Comparison of ENCODE assay signal across 32 cellular contexts in the genomic region with DNA sequence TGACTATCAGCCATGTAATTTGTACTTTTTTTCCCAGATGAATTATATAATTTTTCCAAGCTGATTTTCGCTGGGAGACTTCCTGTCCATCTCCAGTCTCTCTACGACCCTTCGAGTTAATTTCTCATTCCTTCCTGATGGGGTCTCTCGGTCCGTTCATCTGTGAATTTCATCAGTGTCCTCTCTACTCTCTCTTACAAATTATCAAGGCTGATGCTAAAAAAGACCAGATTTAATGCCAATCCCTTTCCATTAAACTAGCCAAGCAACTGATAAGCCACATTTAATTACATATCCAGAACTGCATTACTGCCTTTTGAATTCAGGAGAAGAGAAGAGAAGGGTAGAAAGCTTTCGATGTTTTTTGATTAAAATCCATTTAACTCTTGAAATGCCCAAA. TPM values are rescaled to one million over a fixed set of nuclear protein-coding genes. Genes with fewer than 3 reads are reported as not detected.
"Had no signal": no experiment of that assay in that cellular context is flagged by ENCODE, and none has a peak within 500 bp of the region (broad histone marks: within the 10 kb centered on the region; RNA-seq: fewer than 3 reads in every experiment).

No MANE protein-coding gene starts in this region.

- H3K4me3 Mint-ChIP-seq: activated CD8-positive, alpha-beta T cell treated with anti-CD3 and anti-CD28 coated beads, Interleukin-2, amount 10 ng/mL, durations not matched to agents 7 days and 5 days; activated naive CD4-positive, alpha-beta T cell treated with anti-CD3 and anti-CD28 coated beads, Interleukin-2, amount 50 U/mL, for 24 hours; activated naive CD8-positive, alpha-beta T cell treated with anti-CD3 and anti-CD28 coated beads, Interleukin-2, amount 10 ng/mL, durations not matched to agents 7 days and 5 days; activated T-cell treated with anti-CD3 and anti-CD28 coated beads, Interleukin-2, amount 50 U/mL, for 24 hours had no signal

- H3K4me3 ChIP-seq: ascending aorta, cardiac muscle cell had no signal

- H3K36me3 Mint-ChIP-seq: activated naive CD4-positive, alpha-beta T cell treated with anti-CD3 and anti-CD28 coated beads, Interleukin-2, amount 50 U/mL, for 24 hours; activated naive CD8-positive, alpha-beta T cell treated with anti-CD3 and anti-CD28 coated beads, Interleukin-2, amount 10 ng/mL, durations not matched to agents 7 days and 5 days had no signal

- H3K9me3 ChIP-seq: ascending aorta had no signal

- H3K27ac Mint-ChIP-seq: activated CD8-positive, alpha-beta T cell treated with anti-CD3 and anti-CD28 coated beads, Interleukin-2, amount 10 ng/mL, durations not matched to agents 7 days and 5 days; activated naive CD4-positive, alpha-beta T cell treated with anti-CD3 and anti-CD28 coated beads, Interleukin-2, amount 50 U/mL, for 24 hours; activated naive CD8-positive, alpha-beta T cell treated with anti-CD3 and anti-CD28 coated beads, Interleukin-2, amount 10 ng/mL, durations not matched to agents 7 days and 5 days; activated T-cell treated with anti-CD3 and anti-CD28 coated beads, Interleukin-2, amount 50 U/mL, for 24 hours; activated T-helper 2 cell treated with anti-CD3 and anti-CD28 coated beads, Interferon-gamma antibody, Interleukin-2, Interleukin-4, amounts not matched to agents 10 μg/mL and 5 μg/mL and 100 μg/mL, durations not matched to agents 14 hours and 24 hours and 36 hours had no signal

- H3K4me1 Mint-ChIP-seq: activated naive CD4-positive, alpha-beta T cell treated with anti-CD3 and anti-CD28 coated beads, Interleukin-2, amount 50 U/mL, for 24 hours; activated naive CD8-positive, alpha-beta T cell treated with anti-CD3 and anti-CD28 coated beads, Interleukin-2, amount 10 ng/mL, durations not matched to agents 7 days and 5 days had no signal

- H3K4me1 ChIP-seq: ascending aorta had no signal

- DNase-seq: activated CD4-positive, alpha-beta T cell treated with anti-CD3 and anti-CD28 coated beads for 1 hour; activated CD4-positive, alpha-beta T cell treated with anti-CD3 and anti-CD28 coated beads for 48 hours; activated CD4-positive, alpha-beta T cell treated with anti-CD3 and anti-CD28 coated beads, Interleukin-2, amount 50 U/mL, for 4 hours; activated CD4-positive, CD25-positive, alpha-beta regulatory T cell; activated CD8-positive, alpha-beta T cell treated with anti-CD3 and anti-CD28 coated beads, Interleukin-2, amount 10 ng/mL, durations not matched to agents 7 days and 5 days; activated gamma-delta T cell; activated naive CD4-positive, alpha-beta T cell treated with Interleukin-2 at 50 U/mL for 16 hours; activated naive CD8-positive, alpha-beta T cell treated with anti-CD3 and anti-CD28 coated beads, Interleukin-2, amount 10 ng/mL, durations not matched to agents 7 days and 5 days; activated T-cell treated with anti-CD3 and anti-CD28 coated beads, Interleukin-2, amount 50 U/mL, for 24 hours; amygdala; MM.1S; MV-4-11; NCI-H1092; NCI-H1436 treated with DMSO at 0.1 percent for 48 hours; NCI-H1694 treated with DMSO at 0.1 percent for 48 hours; NCI-H2029; NCI-H345; NCI-H524 treated with DMSO at 0.1 percent for 48 hours; SIG-M5; T1000; WERI-Rb-1 had no signal

- H3K9ac ChIP-seq: KMS-11 had no signal

- H3K27ac ChIP-seq: ascending aorta, cardiac muscle cell, KMS-11, WERI-Rb-1 had no signal

- H3K27me3 Mint-ChIP-seq: activated naive CD4-positive, alpha-beta T cell treated with anti-CD3 and anti-CD28 coated beads, Interleukin-2, amount 50 U/mL, for 24 hours; activated T-cell treated with anti-CD3 and anti-CD28 coated beads, Interleukin-2, amount 50 U/mL, for 24 hours had no signal

- H3K36me3 ChIP-seq: ascending aorta, cardiac muscle cell had no signal

- H3K4me2 ChIP-seq: KMS-11 had no signal

- ATAC-seq: activated CD8-positive, alpha-beta T cell treated with anti-CD3 and anti-CD28 coated beads, Interleukin-2, amount 10 ng/mL, durations not matched to agents 7 days and 5 days; Panc1 had no signal

- H3K27me3 ChIP-seq: ascending aorta, cardiac muscle cell had no signal

- H3K9me3 Mint-ChIP-seq: activated naive CD4-positive, alpha-beta T cell treated with anti-CD3 and anti-CD28 coated beads, Interleukin-2, amount 50 U/mL, for 24 hours; activated naive CD8-positive, alpha-beta T cell treated with anti-CD3 and anti-CD28 coated beads, Interleukin-2, amount 10 ng/mL, durations not matched to agents 7 days and 5 days; activated T-cell treated with anti-CD3 and anti-CD28 coated beads, Interleukin-2, amount 50 U/mL, for 24 hours; activated T-helper 2 cell treated with anti-CD3 and anti-CD28 coated beads, Interferon-gamma antibody, Interleukin-2, Interleukin-4, amounts not matched to agents 10 μg/mL and 5 μg/mL and 100 μg/mL, durations not matched to agents 14 hours and 24 hours and 36 hours had no signal

RNA-seq across cellular contexts. Expression of a gene that starts 25.8 kb away (rescaled TPM):
- total RNA-seq: activated CD8-positive, alpha-beta T cell treated with anti-CD3 and anti-CD28 coated beads, Interleukin-2, amount 10 ng/mL, durations not matched to agents 7 days and 5 days; activated naive CD8-positive, alpha-beta T cell treated with anti-CD3 and anti-CD28 coated beads, Interleukin-2, amount 10 ng/mL, durations not matched to agents 7 days and 5 days; activated T-helper 2 cell treated with anti-CD3 and anti-CD28 coated beads, Interferon-gamma antibody, Interleukin-2, Interleukin-4, amounts not matched to agents 10 μg/mL and 5 μg/mL and 100 μg/mL, durations not matched to agents 14 hours and 24 hours and 36 hours; ascending aorta; cardiac muscle cell; LHCN-M2; RPMI7951; SK-MEL-5; T-helper 1 cell treated with Interleukin-12 subunit alpha and Interleukin-12 subunit beta and Interleukin-4 antibody, amounts not matched to agents 30 ng/mL and 1 ng/mL, for 36 hours; T-helper 2 cell treated with Interferon-gamma antibody and Interleukin-4, amounts not matched to agents 100 ng/mL and 5 ng/mL, for 36 hours had no signal
- polyA plus RNA-seq: cardiac muscle cell had no signal
